In genomic region chr11:76666830-76667229, GRCh38 we compare ENCODE assay signal across 16 cellular contexts. TPM values are rescaled to one million over a fixed set of nuclear protein-coding genes. Genes with fewer than 3 reads are reported as not detected.
DNase-seq lines count a peak whose midpoint lies in the region; ATAC-seq, FAIRE-seq and TF ChIP-seq lines count a peak whose summit lies in the region.
"Had no signal": no experiment of that assay in that cellular context is flagged by ENCODE, and none has a peak within 500 bp of the region (broad histone marks: within the 10 kb centered on the region; RNA-seq: fewer than 3 reads in every experiment).

No MANE protein-coding gene starts in this region.

- no TSS peak for BruUV-seq in HepG2 (replicated peaks; lab: Mats Ljungman, UMichigan)

- CTCF ChIA-PET in HepG2 (lab: Yijun Ruan, JAX; ENCODE audit: low intra/inter-chr PET ratio, low total read pairs) (no interaction called here), T-cell (lab: Charles Lee) (no interaction called here)

- no peak for TF ChIP-seq RAD21 in HepG2 (CRISPR knock-in tag; IDR thresholded peaks at IDR 0.05)

- H3K4me1 ChIP-seq in right lobe of liver (peaks cover 0 to 12% (median 0%) of the 10 kb centered on the region in 4 donors), HepG2 (ENCODE audit: insufficient read depth, low read length) (no peaks in the 10 kb centered on the region), esophagus squamous epithelium (peaks cover 12 to 64% (median 35%) of the 10 kb centered on the region in 3 donors), parathyroid adenoma (no peaks in the 10 kb centered on the region), vagina (peaks cover 50% of the 10 kb centered on the region)

- in situ Hi-C loops in HepG2 (cut with HindIII; ENCODE audit: extremely low pct_ligation_motif_present, low pct_unique_long_range_greater_than_20kb) = no loop called here

- peak overlapping the region in 1 of 3 donors; percentile 1 for H3K4me3 Mint-ChIP-seq in T-cell

- H3K27ac Mint-ChIP-seq in T-cell = peak overlapping the region in 1 of 2 donors; percentile 36

- H3K4me3 ChIP-seq in right lobe of liver (no peak overlapping the region), HepG2 (replicated peaks in 1 of 3; ENCODE audit: insufficient read depth in 1 of 3, low read depth in 2 of 3, low read length in 3 of 3) (no peak overlapping the region), esophagus squamous epithelium (peak overlapping the region in 3 of 4 donors; percentile 45 to 77 (median 59)), parathyroid adenoma (ENCODE audit: low read depth, low read length) (no peak overlapping the region), vagina (peak overlapping the region in 1 of 2 donors; percentile 62)
- H3K4me3 ChIP-seq: GM23248 had no signal

- H3K4me1 Mint-ChIP-seq in T-cell = peaks cover 32 to 55% (median 40%) of the 10 kb centered on the region in 3 donors

- no peaks in the 10 kb centered on the region for H3K9me3 Mint-ChIP-seq in T-cell
- H3K9me3 Mint-ChIP-seq: neural crest cell had no signal

- POLR2A ChIA-PET in HepG2 (lab: Yijun Ruan, JAX) (no interaction called here), T-cell (lab: Charles Lee) (no interaction called here)

- 41% methylated on average over 5 of the region's 5 CpGs for WGBS in right lobe of liver (ENCODE audit: insufficient coverage, low coverage, low lambda C conversion rate, missing lambda C conversion rate)
- WGBS in HepG2 (ENCODE audit: low lambda C conversion rate) = 24% methylated on average over 5 of the region's 5 CpGs
- 59 to 70% methylated on average over 5 of the region's 5 CpGs for WGBS in esophagus squamous epithelium, 2 donors

- TF ChIP-seq CTCF in right lobe of liver (IDR thresholded peaks at IDR 0.05) (no peak), HepG2 (CRISPR knock-in tag; IDR thresholded peaks at IDR 0.05) (no peak), esophagus squamous epithelium (IDR thresholded peaks at IDR 0.05) (no peak), parathyroid adenoma (IDR thresholded peaks at IDR 0.05) (no peak), vagina (IDR thresholded peaks at IDR 0.05) (no peak)

- ATAC-seq in right lobe of liver (no peak), HepG2 (no peak), T-cell (replicated peaks in 1 of 4) (no peak)

- no peak overlapping the region for H2AFZ ChIP-seq in HepG2 (ENCODE audit: low read length)
- no peak overlapping the region for H2AFZ ChIP-seq in parathyroid adenoma
- H2AFZ ChIP-seq: GM23248 had no signal

- H3K4me2 ChIP-seq in HepG2 (ENCODE audit: low read depth, low read length) (no peak overlapping the region), parathyroid adenoma (ENCODE audit: low read length) (peak overlapping the region; percentile 26)

- H3K36me3 Mint-ChIP-seq in T-cell = no peaks in the 10 kb centered on the region

- peaks cover 28 to 29% of the 10 kb centered on the region in 2 donors for H3K27me3 Mint-ChIP-seq in T-cell

- DNase-seq in right lobe of liver = peak in 2 of 3 donors; percentile 7
- DNase-seq in HepG2 (ENCODE audit: low spot score) = no peak
- no peak for DNase-seq in esophagus squamous epithelium (lab: John Stamatoyannopoulos, UW)
- DNase-seq in vagina (ENCODE audit: extremely low spot score in 2 of 2) = no peak
- no peak for DNase-seq in SHP77 treated with DMSO at 0.1 percent for 48 hours (lab: John Stamatoyannopoulos, UW)
- DNase-seq in T-cell = no peak
- no peak for DNase-seq in RKO (ENCODE audit: low spot score)
- DNase-seq: effector CD8-positive, alpha-beta T cell; GM23248; KG1; kidney glomerular epithelial cell; NCI-H146; NCI-H526 treated with DMSO at 0.1 percent for 48 hours; SHP77 had no signal

- H3K79me2 ChIP-seq in HepG2 (ENCODE audit: insufficient read depth, low read length) (no peaks in the 10 kb centered on the region), parathyroid adenoma (no peaks in the 10 kb centered on the region)

- no peaks in the 10 kb centered on the region for H3K9me3 ChIP-seq in right lobe of liver
- H3K9me3 ChIP-seq in HepG2 (ENCODE audit: low read length) = no peaks in the 10 kb centered on the region
- no peaks in the 10 kb centered on the region for H3K9me3 ChIP-seq in esophagus squamous epithelium
- H3K9me3 ChIP-seq in parathyroid adenoma (ENCODE audit: control insufficient read depth, low read length) = no peaks in the 10 kb centered on the region
- no peaks in the 10 kb centered on the region for H3K9me3 ChIP-seq in vagina

- no peaks in the 10 kb centered on the region for H4K20me1 ChIP-seq in HepG2 (ENCODE audit: insufficient read depth, low read length)

- no peak overlapping the region for H3K9ac ChIP-seq in HepG2 (ENCODE audit: insufficient read depth, low read depth, low read length)
- no peak overlapping the region for H3K9ac ChIP-seq in parathyroid adenoma
- H3K9ac ChIP-seq: GM23248 had no signal

- TF ChIP-seq POLR2A in right lobe of liver (IDR thresholded peaks at IDR 0.05) (no peak), HepG2 (IDR thresholded peaks at IDR 0.05; ENCODE audit: insufficient read depth in 1 of 2, low read depth in 2 of 2, low read length in 2 of 2) (no peak), esophagus squamous epithelium (IDR thresholded peaks at IDR 0.05) (no peak), vagina (IDR thresholded peaks at IDR 0.05) (no peak)

- H3K27me3 ChIP-seq in right lobe of liver (peaks cover 0 to 7% of the 10 kb centered on the region in 2 donors), HepG2 (ENCODE audit: control insufficient read depth in 1 of 2, insufficient read depth in 2 of 2, low read length in 2 of 2) (peaks cover 2 to 55% of the 10 kb centered on the region in 2 experiments; a peak in 4 of 5 replicates), esophagus squamous epithelium (peaks cover 0 to 50% (median 0%) of the 10 kb centered on the region in 4 donors), parathyroid adenoma (ENCODE audit: control insufficient read depth, insufficient read depth, low read length) (no peaks in the 10 kb centered on the region), vagina (no peaks in the 10 kb centered on the region)

- H3K36me3 ChIP-seq in right lobe of liver (no peaks in the 10 kb centered on the region), HepG2 (replicated peaks in 1 of 2; ENCODE audit: control insufficient read depth in 1 of 2, insufficient read depth in 2 of 2, low read length in 2 of 2) (no peaks in the 10 kb centered on the region), esophagus squamous epithelium (peaks cover 0 to 14% (median 0%) of the 10 kb centered on the region in 3 donors), parathyroid adenoma (ENCODE audit: control insufficient read depth, insufficient read depth, low read length) (no peaks in the 10 kb centered on the region), vagina (no peaks in the 10 kb centered on the region)

- no peak for FAIRE-seq in HepG2 (lab: Jason Lieb, UNC)

- no peak overlapping the region for H3K27ac ChIP-seq in right lobe of liver
- H3K27ac ChIP-seq in HepG2 (ENCODE audit: extremely low read length, insufficient read depth, low read length) = no peak overlapping the region
- H3K27ac ChIP-seq in esophagus squamous epithelium = peak overlapping the region in 3 of 4 donors; percentile 65 to 89 (median 82)
- peak overlapping the region; percentile 44 for H3K27ac ChIP-seq in parathyroid adenoma
- peak overlapping the region; percentile 86 for H3K27ac ChIP-seq in vagina
- H3K27ac ChIP-seq: GM23248 had no signal

- intact Hi-C loops in right lobe of liver (cut with DNase I) (no loop called here), HepG2 (cut with micrococcal nuclease; ENCODE audit: unreplicated experiment) (no loop called here), esophagus squamous epithelium (cut with DNase I) (no loop called here), vagina (cut with DNase I) (no loop called here)

- TF ChIP-seq EP300 in HepG2 (IDR thresholded peaks at IDR 0.05; ENCODE audit: low read depth in 2 of 2, low read length in 2 of 2) (no peak), HepG2 (CRISPR knock-in tag; IDR thresholded peaks at IDR 0.05; ENCODE audit: borderline replicate concordance) (no peak)

RNA-seq across cellular contexts. Expression of gene LRRC32, which starts 3.7 kb away (rescaled TPM):
- total RNA-seq in right lobe of liver = 10 to 100 TPM in 4 of 6 experiments, 1 to 10 TPM in 2; 7.4 to 19.5 (median 14.5) TPM
- total RNA-seq in HepG2 (2016; rRNA removed; fragmentation: Illumina TruSeq; extraction: Trizol) = not detected in 2 replicates
- not detected in 2 replicates for total RNA-seq in HepG2 (2016; cell fraction: cytosol; rRNA removed; fragmentation: Illumina TruSeq; extraction: Trizol; ENCODE audit: low read depth)
- total RNA-seq in HepG2 (2016; cell fraction: insoluble cytoplasmic fraction; rRNA removed; fragmentation: Illumina TruSeq; extraction: Trizol) = not detected in 2 replicates
- not detected in 2 replicates for total RNA-seq in HepG2 (2016; cell fraction: membrane; rRNA removed; fragmentation: Illumina TruSeq; extraction: Trizol)
- not detected in 2 replicates for total RNA-seq in HepG2 (2016; cell fraction: nucleus; rRNA removed; fragmentation: Illumina TruSeq; extraction: Trizol)
- 0.07 and 0.12 TPM in 2 replicates for polyA plus RNA-seq in HepG2 (2011; rRNA removed)
- not detected in 2 replicates for polyA plus RNA-seq in HepG2 (2011; cell fraction: cytosol; rRNA removed)
- polyA plus RNA-seq in HepG2 (2011; cell fraction: nucleus; rRNA removed) = 0.03 TPM in 1 of 2 replicates, not detected in the other
- 0.07 TPM in 1 of 2 replicates, not detected in the other for polyA plus RNA-seq in HepG2 (2012)
- not detected in 2 replicates for polyA plus RNA-seq in HepG2 (2016; cell fraction: cytosol; fragmentation: Illumina TruSeq; extraction: Trizol; ENCODE audit: low read depth)
- polyA plus RNA-seq in HepG2 (2016; cell fraction: insoluble cytoplasmic fraction; fragmentation: Illumina TruSeq; extraction: Trizol; ENCODE audit: low read depth) = not detected in 2 replicates
- not detected in 2 replicates for polyA plus RNA-seq in HepG2 (2016; cell fraction: membrane; fragmentation: Illumina TruSeq; extraction: Trizol; ENCODE audit: low read depth)
- not detected in 2 replicates for polyA plus RNA-seq in HepG2 (2016; cell fraction: nucleus; fragmentation: Illumina TruSeq; extraction: Trizol; ENCODE audit: insufficient read depth, low read depth)
- polyA minus RNA-seq in HepG2 (2011; rRNA and poly(A)+ RNA removed; ENCODE audit: low replicate concordance) = 1.6 TPM in 1 of 2 replicates, not detected in the other
- not detected in 2 replicates for polyA minus RNA-seq in HepG2 (2011; cell fraction: cytosol; rRNA and poly(A)+ RNA removed)
- not detected in 2 replicates for polyA minus RNA-seq in HepG2 (2011; cell fraction: nucleus; rRNA and poly(A)+ RNA removed)
- total RNA-seq in esophagus squamous epithelium = 10 to 100 TPM in 2 of 4 donors, 1 to 10 TPM in 2; 3.0 to 23.4 (median 8.5) TPM
- total RNA-seq in vagina = 66.3 TPM
- total RNA-seq in T-cell = 1 to 10 TPM in 3 of 5 donors, under 1 TPM in 2; 0.77 to 3.6 (median 2.2) TPM

Comparison
In these comparisons a context has a peak if more than half of its experiments do, and no peak if none do; other contexts are left out.
1. DNase-seq: peak in right lobe of liver (2 of 3); none in HepG2 (single experiment), esophagus squamous epithelium (single experiment), vagina (0 of 2), SHP77 treated with DMSO at 0.1 percent for 48 hours (single experiment), T-cell (0 of 34) and RKO (single experiment).
2. H3K27ac ChIP-seq: peak in esophagus squamous epithelium (3 of 4), parathyroid adenoma (single experiment) and vagina (single experiment); none in right lobe of liver (0 of 3) and HepG2 (single experiment).
3. H3K4me3 ChIP-seq: peak in esophagus squamous epithelium (3 of 4); none in right lobe of liver (0 of 3), HepG2 (0 of 3) and parathyroid adenoma (single experiment).